ENCODE assay signal across 1 cellular context in the genomic region with DNA sequence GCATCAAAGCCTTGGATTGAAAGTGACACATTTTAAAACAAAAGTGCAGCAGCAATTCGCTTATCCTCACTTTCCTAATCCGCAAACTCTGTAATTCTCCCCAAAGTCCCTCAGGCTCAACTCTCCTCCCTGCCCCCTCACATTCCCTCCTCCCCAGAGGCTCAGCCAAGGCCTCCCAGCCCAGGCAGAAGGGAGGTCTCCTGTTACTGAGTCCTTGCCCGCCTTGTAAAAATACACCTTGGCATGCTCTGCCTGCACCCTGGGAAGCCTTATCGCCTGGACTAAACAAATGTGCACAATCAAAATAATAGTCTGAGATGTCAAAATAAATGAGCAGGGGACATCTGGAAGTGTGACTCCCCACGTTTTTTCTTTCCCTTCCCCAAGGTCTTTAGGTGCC.
TF ChIP-seq lines count a peak whose summit lies in the region.

No MANE protein-coding gene starts in this region.

TF ChIP-seq in HEK293, 187 proteins besides CTCF, POLR2A, EP300 and RAD21 (continued from another document and continues in another):
- TF ChIP-seq ZNF157 (tag by site-specific recombination; IDR thresholded peaks at IDR 0.05) (no peak), SP7 (tag by site-specific recombination; IDR thresholded peaks at IDR 0.05) (0 out of 2 replicates have a peak, but pooled peaks have one; percentile 30), ZNF777 (tag by site-specific recombination; IDR thresholded peaks at IDR 0.05; ENCODE audit: borderline replicate concordance) (no peak), GLI2 (tag by site-specific recombination; IDR thresholded peaks at IDR 0.05; ENCODE audit: borderline replicate concordance, low read depth) (0 out of 2 replicates have a peak, but pooled peaks have one; percentile 29), ZNF560 (tag by site-specific recombination; IDR thresholded peaks at IDR 0.05; ENCODE audit: borderline replicate concordance) (no peak), ZNF48 (tag by site-specific recombination; IDR thresholded peaks at IDR 0.05) (no peak), ZBTB48 (tag by site-specific recombination; IDR thresholded peaks at IDR 0.05) (peak; percentile 72; the same call in 1 of the 2 replicates), OVOL3 (tag by site-specific recombination; IDR thresholded peaks at IDR 0.05) (peak; percentile 50; the same call in 1 of the 2 replicates), ZNF521 (tag by site-specific recombination; IDR thresholded peaks at IDR 0.05) (no peak), ZNF10 (tag by site-specific recombination; IDR thresholded peaks at IDR 0.05) (no peak; the same call in 1 of the 2 replicates), ZNF423 (tag by site-specific recombination; IDR thresholded peaks at IDR 0.05) (peak; percentile 86), ZNF629 (tag by site-specific recombination; IDR thresholded peaks at IDR 0.05) (0 out of 2 replicates have a peak, but pooled peaks have one; percentile 11), ZSCAN30 (tag by site-specific recombination; IDR thresholded peaks at IDR 0.05) (peak; percentile 51; the same call in 1 of the 2 replicates), GLIS1 (tag by site-specific recombination; IDR thresholded peaks at IDR 0.05) (peak; percentile 97), KLF1 (tag by site-specific recombination; IDR thresholded peaks at IDR 0.05) (peak; percentile 87), MYNN (tag by site-specific recombination; IDR thresholded peaks at IDR 0.05; ENCODE audit: borderline replicate concordance) (peak; percentile 79), ZXDB (tag by site-specific recombination; IDR thresholded peaks at IDR 0.05) (peak; percentile 78), ZNF555 (tag by site-specific recombination; conservative IDR thresholded peaks at IDR 0.05) (no peak), ZNF223 (tag by site-specific recombination; IDR thresholded peaks at IDR 0.05) (peak; percentile 84), ZNF664 (tag by site-specific recombination; IDR thresholded peaks at IDR 0.05) (no peak), ZSCAN16 (tag by site-specific recombination; IDR thresholded peaks at IDR 0.05) (no peak), TRIM28 (IDR thresholded peaks at IDR 0.05; ENCODE audit: borderline replicate concordance, low read length) (peak; percentile 37; the same call in 1 of the 2 replicates), ZBTB17 (tag by site-specific recombination; IDR thresholded peaks at IDR 0.05) (peak; percentile 32; the same call in 1 of the 2 replicates), ZNF571 (tag by site-specific recombination; IDR thresholded peaks at IDR 0.05) (no peak), ZIC2 (tag by site-specific recombination; IDR thresholded peaks at IDR 0.05) (peak; percentile 75), GLI4 (tag by site-specific recombination; IDR thresholded peaks at IDR 0.05) (no peak), ZNF335 (tag by site-specific recombination; conservative IDR thresholded peaks at IDR 0.05) (peak; percentile 78), OSR2 (tag by site-specific recombination; IDR thresholded peaks at IDR 0.05) (peak; percentile 87), PRDM1 (tag by site-specific recombination; IDR thresholded peaks at IDR 0.05) (peak; percentile 82), ZFP3 (tag by site-specific recombination; IDR thresholded peaks at IDR 0.05; ENCODE audit: low read depth) (no peak), ZEB2 (tag by site-specific recombination; IDR thresholded peaks at IDR 0.05) (no peak), ZNF596 (tag by site-specific recombination; IDR thresholded peaks at IDR 0.05) (peak; percentile 5; the same call in 1 of the 2 replicates), ZNF426 (tag by site-specific recombination; IDR thresholded peaks at IDR 0.05) (no peak), ZNF529 (tag by site-specific recombination; IDR thresholded peaks at IDR 0.05; ENCODE audit: insufficient replicate concordance) (no peak)
- TF ChIP-seq, protein P1, sequence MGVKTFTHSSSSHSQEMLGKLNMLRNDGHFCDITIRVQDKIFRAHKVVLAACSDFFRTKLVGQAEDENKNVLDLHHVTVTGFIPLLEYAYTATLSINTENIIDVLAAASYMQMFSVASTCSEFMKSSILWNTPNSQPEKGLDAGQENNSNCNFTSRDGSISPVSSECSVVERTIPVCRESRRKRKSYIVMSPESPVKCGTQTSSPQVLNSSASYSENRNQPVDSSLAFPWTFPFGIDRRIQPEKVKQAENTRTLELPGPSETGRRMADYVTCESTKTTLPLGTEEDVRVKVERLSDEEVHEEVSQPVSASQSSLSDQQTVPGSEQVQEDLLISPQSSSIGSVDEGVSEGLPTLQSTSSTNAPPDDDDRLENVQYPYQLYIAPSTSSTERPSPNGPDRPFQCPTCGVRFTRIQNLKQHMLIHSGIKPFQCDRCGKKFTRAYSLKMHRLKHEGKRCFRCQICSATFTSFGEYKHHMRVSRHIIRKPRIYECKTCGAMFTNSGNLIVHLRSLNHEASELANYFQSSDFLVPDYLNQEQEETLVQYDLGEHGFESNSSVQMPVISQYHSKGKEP (tag by site-specific recombination; IDR thresholded peaks at IDR 0.05), result 0 out of 2 replicates have a peak, but pooled peaks have one; percentile 42
- TF ChIP-seq, protein P2, sequence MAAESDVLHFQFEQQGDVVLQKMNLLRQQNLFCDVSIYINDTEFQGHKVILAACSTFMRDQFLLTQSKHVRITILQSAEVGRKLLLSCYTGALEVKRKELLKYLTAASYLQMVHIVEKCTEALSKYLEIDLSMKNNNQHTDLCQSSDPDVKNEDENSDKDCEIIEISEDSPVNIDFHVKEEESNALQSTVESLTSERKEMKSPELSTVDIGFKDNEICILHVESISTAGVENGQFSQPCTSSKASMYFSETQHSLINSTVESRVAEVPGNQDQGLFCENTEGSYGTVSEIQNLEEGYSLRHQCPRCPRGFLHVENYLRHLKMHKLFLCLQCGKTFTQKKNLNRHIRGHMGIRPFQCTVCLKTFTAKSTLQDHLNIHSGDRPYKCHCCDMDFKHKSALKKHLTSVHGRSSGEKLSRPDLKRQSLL (tag by site-specific recombination; IDR thresholded peaks at IDR 0.05), result no peak
- TF ChIP-seq, protein P3, sequence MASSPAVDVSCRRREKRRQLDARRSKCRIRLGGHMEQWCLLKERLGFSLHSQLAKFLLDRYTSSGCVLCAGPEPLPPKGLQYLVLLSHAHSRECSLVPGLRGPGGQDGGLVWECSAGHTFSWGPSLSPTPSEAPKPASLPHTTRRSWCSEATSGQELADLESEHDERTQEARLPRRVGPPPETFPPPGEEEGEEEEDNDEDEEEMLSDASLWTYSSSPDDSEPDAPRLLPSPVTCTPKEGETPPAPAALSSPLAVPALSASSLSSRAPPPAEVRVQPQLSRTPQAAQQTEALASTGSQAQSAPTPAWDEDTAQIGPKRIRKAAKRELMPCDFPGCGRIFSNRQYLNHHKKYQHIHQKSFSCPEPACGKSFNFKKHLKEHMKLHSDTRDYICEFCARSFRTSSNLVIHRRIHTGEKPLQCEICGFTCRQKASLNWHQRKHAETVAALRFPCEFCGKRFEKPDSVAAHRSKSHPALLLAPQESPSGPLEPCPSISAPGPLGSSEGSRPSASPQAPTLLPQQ (tag by site-specific recombination; IDR thresholded peaks at IDR 0.05), result 0 out of 2 replicates have a peak, but pooled peaks have one; percentile 20
- TF ChIP-seq, protein P4, sequence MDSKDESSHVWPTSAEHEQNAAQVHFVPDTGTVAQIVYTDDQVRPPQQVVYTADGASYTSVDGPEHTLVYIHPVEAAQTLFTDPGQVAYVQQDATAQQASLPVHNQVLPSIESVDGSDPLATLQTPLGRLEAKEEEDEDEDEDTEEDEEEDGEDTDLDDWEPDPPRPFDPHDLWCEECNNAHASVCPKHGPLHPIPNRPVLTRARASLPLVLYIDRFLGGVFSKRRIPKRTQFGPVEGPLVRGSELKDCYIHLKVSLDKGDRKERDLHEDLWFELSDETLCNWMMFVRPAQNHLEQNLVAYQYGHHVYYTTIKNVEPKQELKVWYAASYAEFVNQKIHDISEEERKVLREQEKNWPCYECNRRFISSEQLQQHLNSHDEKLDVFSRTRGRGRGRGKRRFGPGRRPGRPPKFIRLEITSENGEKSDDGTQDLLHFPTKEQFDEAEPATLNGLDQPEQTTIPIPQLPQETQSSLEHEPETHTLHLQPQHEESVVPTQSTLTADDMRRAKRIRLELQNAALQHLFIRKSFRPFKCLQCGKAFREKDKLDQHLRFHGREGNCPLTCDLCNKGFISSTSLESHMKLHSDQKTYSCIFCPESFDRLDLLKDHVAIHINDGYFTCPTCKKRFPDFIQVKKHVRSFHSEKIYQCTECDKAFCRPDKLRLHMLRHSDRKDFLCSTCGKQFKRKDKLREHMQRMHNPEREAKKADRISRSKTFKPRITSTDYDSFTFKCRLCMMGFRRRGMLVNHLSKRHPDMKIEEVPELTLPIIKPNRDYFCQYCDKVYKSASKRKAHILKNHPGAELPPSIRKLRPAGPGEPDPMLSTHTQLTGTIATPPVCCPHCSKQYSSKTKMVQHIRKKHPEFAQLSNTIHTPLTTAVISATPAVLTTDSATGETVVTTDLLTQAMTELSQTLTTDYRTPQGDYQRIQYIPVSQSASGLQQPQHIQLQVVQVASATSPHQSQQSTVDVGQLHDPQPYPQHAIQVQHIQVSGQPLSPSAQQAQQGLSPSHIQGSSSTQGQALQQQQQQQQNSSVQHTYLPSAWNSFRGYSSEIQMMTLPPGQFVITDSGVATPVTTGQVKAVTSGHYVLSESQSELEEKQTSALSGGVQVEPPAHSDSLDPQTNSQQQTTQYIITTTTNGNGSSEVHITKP (tag by site-specific recombination; IDR thresholded peaks at IDR 0.05), result peak; percentile 84
- TF ChIP-seq, protein P5, sequence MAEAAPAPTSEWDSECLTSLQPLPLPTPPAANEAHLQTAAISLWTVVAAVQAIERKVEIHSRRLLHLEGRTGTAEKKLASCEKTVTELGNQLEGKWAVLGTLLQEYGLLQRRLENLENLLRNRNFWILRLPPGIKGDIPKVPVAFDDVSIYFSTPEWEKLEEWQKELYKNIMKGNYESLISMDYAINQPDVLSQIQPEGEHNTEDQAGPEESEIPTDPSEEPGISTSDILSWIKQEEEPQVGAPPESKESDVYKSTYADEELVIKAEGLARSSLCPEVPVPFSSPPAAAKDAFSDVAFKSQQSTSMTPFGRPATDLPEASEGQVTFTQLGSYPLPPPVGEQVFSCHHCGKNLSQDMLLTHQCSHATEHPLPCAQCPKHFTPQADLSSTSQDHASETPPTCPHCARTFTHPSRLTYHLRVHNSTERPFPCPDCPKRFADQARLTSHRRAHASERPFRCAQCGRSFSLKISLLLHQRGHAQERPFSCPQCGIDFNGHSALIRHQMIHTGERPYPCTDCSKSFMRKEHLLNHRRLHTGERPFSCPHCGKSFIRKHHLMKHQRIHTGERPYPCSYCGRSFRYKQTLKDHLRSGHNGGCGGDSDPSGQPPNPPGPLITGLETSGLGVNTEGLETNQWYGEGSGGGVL (tag by site-specific recombination; IDR thresholded peaks at IDR 0.05), result peak; percentile 51; the same call in 1 of the 2 replicates
- TF ChIP-seq, protein P6, sequence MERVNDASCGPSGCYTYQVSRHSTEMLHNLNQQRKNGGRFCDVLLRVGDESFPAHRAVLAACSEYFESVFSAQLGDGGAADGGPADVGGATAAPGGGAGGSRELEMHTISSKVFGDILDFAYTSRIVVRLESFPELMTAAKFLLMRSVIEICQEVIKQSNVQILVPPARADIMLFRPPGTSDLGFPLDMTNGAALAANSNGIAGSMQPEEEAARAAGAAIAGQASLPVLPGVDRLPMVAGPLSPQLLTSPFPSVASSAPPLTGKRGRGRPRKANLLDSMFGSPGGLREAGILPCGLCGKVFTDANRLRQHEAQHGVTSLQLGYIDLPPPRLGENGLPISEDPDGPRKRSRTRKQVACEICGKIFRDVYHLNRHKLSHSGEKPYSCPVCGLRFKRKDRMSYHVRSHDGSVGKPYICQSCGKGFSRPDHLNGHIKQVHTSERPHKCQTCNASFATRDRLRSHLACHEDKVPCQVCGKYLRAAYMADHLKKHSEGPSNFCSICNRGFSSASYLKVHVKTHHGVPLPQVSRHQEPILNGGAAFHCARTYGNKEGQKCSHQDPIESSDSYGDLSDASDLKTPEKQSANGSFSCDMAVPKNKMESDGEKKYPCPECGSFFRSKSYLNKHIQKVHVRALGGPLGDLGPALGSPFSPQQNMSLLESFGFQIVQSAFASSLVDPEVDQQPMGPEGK (tag by site-specific recombination; IDR thresholded peaks at IDR 0.05), result peak; percentile 29; the same call in 1 of the 2 replicates
- TF ChIP-seq, protein P7, sequence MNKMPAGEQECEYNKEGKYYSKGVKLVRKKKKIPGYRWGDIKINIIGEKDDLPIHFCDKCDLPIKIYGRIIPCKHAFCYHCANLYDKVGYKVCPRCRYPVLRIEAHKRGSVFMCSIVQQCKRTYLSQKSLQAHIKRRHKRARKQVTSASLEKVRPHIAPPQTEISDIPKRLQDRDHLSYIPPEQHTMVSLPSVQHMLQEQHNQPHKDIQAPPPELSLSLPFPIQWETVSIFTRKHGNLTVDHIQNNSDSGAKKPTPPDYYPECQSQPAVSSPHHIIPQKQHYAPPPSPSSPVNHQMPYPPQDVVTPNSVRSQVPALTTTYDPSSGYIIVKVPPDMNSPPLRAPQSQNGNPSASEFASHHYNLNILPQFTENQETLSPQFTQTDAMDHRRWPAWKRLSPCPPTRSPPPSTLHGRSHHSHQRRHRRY (tag by site-specific recombination; IDR thresholded peaks at IDR 0.05), result no peak
- TF ChIP-seq, protein P8, sequence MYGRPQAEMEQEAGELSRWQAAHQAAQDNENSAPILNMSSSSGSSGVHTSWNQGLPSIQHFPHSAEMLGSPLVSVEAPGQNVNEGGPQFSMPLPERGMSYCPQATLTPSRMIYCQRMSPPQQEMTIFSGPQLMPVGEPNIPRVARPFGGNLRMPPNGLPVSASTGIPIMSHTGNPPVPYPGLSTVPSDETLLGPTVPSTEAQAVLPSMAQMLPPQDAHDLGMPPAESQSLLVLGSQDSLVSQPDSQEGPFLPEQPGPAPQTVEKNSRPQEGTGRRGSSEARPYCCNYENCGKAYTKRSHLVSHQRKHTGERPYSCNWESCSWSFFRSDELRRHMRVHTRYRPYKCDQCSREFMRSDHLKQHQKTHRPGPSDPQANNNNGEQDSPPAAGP (tag by site-specific recombination; IDR thresholded peaks at IDR 0.05), result peak; percentile 92
- TF ChIP-seq, protein P9, sequence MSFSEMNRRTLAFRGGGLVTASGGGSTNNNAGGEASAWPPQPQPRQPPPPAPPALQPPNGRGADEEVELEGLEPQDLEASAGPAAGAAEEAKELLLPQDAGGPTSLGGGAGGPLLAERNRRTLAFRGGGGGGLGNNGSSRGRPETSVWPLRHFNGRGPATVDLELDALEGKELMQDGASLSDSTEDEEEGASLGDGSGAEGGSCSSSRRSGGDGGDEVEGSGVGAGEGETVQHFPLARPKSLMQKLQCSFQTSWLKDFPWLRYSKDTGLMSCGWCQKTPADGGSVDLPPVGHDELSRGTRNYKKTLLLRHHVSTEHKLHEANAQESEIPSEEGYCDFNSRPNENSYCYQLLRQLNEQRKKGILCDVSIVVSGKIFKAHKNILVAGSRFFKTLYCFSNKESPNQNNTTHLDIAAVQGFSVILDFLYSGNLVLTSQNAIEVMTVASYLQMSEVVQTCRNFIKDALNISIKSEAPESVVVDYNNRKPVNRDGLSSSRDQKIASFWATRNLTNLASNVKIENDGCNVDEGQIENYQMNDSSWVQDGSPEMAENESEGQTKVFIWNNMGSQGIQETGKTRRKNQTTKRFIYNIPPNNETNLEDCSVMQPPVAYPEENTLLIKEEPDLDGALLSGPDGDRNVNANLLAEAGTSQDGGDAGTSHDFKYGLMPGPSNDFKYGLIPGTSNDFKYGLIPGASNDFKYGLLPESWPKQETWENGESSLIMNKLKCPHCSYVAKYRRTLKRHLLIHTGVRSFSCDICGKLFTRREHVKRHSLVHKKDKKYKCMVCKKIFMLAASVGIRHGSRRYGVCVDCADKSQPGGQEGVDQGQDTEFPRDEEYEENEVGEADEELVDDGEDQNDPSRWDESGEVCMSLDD (tag by site-specific recombination; IDR thresholded peaks at IDR 0.05), result no peak
